ENCODE assay signal across 5 cellular contexts in the genomic region with DNA sequence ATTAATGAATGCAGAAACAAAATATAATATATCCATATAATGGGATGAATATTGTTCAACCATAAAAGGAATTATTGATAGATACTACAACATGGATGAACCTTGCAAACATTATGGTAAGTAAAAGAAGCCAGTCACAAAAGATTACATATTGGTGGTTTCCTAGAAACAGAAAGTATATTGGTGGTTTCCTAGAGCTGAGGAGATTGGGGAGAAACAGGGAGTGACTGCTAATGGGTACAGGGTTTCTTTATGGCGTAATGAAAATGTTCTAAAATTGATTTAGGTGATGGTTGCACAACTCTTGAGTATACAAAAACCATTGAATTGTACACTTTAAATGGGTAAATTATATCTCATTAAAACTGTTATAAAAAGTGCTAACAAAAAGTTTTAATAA. TPM values are rescaled to one million over a fixed set of nuclear protein-coding genes. Genes with fewer than 3 reads are reported as not detected.
"Had no signal": no experiment of that assay in that cellular context is flagged by ENCODE, and none has a peak within 500 bp of the region (broad histone marks: within the 10 kb centered on the region; RNA-seq: fewer than 3 reads in every experiment).

No MANE protein-coding gene starts in this region.

RNA-seq across cellular contexts. Expression of gene GJA8, which starts 40.0 kb away (rescaled TPM):
- total RNA-seq: GM23338, H1, H9, HT-29 had no signal
- polyA plus RNA-seq: GM23338, H1, IgD-negative memory B cell had no signal
